In genomic region chr2:185640588-185640987, GRCh38 we compare ENCODE assay signal across 33 cellular contexts.
"Had no signal": no experiment of that assay in that cellular context is flagged by ENCODE, and none has a peak within 500 bp of the region (broad histone marks: within the 10 kb centered on the region; RNA-seq: fewer than 3 reads in every experiment).

No MANE protein-coding gene starts in this region.

- H3K27ac ChIP-seq: PC-9, RWPE1, SJCRH30, SK-N-MC had no signal

- H3K27me3 Mint-ChIP-seq: T-cell had no signal

- H3K36me3 Mint-ChIP-seq: T-cell had no signal

- H2AFZ ChIP-seq: PC-9 had no signal

- H3K4me3 ChIP-seq: PC-9, SJCRH30, SK-N-MC had no signal

- H3K4me3 Mint-ChIP-seq: T-cell had no signal

- H3K4me2 ChIP-seq: PC-9 had no signal

- H3K9me3 ChIP-seq: SJCRH30 had no signal

- H3K36me3 ChIP-seq: SJCRH30 had no signal

- H3K27me3 ChIP-seq: SJCRH30 had no signal

- DNase-seq: Karpas-422, NCI-H1048, NCI-H1092 treated with DMSO at 0.1 percent for 48 hours, NCI-H1105 treated with DMSO at 0.1 percent for 48 hours, NCI-H1417, NCI-H1436, NCI-H146, NCI-H1694, NCI-H187, NCI-H1930, NCI-H2029 treated with DMSO at 0.1 percent for 48 hours, NCI-H2081 treated with DMSO at 0.1 percent for 48 hours, NCI-H2107, NCI-H2171, NCI-H226, NCI-H446 treated with DMSO at 0.1 percent for 48 hours, NCI-H510A, NCI-H524, NCI-H526, NCI-H69, NCI-H748 treated with DMSO at 0.1 percent for 48 hours, NCI-H82, PC-9, SHP77, SIG-M5, SJCRH30, T-cell had no signal

- H3K4me1 Mint-ChIP-seq: T-cell had no signal

- H3K27ac Mint-ChIP-seq: T-cell had no signal

- FAIRE-seq: RCC 7860 had no signal

- ATAC-seq: Panc1, Right ventricle myocardium inferior, SK-N-SH treated with all-trans-retinoic acid at 6 μM for 48 hours, T-cell had no signal
